In the genomic region with DNA sequence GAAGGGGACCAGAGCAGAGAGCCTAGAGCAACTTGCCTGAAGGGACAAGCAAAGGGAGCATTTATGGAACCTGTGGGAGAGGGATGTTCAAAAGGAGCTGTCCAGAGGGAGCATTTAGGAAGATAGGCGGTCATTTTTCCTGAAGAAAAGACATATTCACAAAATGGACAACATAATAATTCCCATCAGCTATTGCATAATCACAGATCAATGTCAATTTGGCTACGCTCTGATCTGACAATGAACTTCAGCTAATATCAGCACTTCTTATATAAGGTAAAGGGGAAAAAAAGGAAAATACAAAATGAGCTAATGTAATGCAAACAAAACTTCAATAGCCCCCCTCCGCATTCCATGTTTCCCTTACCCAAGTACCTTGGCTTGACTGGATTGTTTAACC, we compare ENCODE assay signal across 28 cellular contexts.
"Had no signal": no experiment of that assay in that cellular context is flagged by ENCODE, and none has a peak within 500 bp of the region (broad histone marks: within the 10 kb centered on the region; RNA-seq: fewer than 3 reads in every experiment).

No MANE protein-coding gene starts in this region.

- ATAC-seq: effector memory CD8-positive, alpha-beta T cell; esophagus mucosa; foreskin keratinocyte; gastrocnemius medialis; gastroesophageal sphincter; heart left ventricle; heart right ventricle had no signal

- FAIRE-seq: colon, endometrium, endothelial cell of umbilical vein, frontal cortex had no signal

- H3K27ac ChIP-seq: colonic mucosa, coronary artery, dorsolateral prefrontal cortex, epithelial cell of prostate, esophagus muscularis mucosa, esophagus squamous epithelium, foreskin keratinocyte, gastrocnemius medialis, gastroesophageal sphincter, heart left ventricle, heart right ventricle had no signal

- H3K4me1 ChIP-seq: colonic mucosa, esophagus muscularis mucosa, esophagus squamous epithelium, foreskin keratinocyte, gastrocnemius medialis, gastroesophageal sphincter, heart left ventricle, heart right ventricle had no signal

- DNase-seq: colonic mucosa; cortex of kidney; dermis blood vessel endothelial cell; dorsolateral prefrontal cortex; effector CD4-positive, alpha-beta T cell; effector CD8-positive, alpha-beta T cell; effector memory CD4-positive, alpha-beta T cell; effector memory CD8-positive, alpha-beta T cell; endodermal cell; erythroblast; esophagus squamous epithelium; foreskin fibroblast; foreskin keratinocyte; foreskin melanocyte; gastrocnemius medialis; glutamatergic neuron; head of caudate nucleus; heart left ventricle; heart right ventricle had no signal

- H3K9me3 ChIP-seq: colonic mucosa, esophagus muscularis mucosa, esophagus squamous epithelium, gastrocnemius medialis, gastroesophageal sphincter, heart left ventricle, heart right ventricle had no signal

- H3K4me3 ChIP-seq: colonic mucosa, coronary artery, dorsolateral prefrontal cortex, esophagus muscularis mucosa, esophagus squamous epithelium, gastrocnemius medialis, gastroesophageal sphincter, heart left ventricle, heart right ventricle had no signal

- H3K27me3 ChIP-seq: colonic mucosa, dorsolateral prefrontal cortex, esophagus muscularis mucosa, esophagus squamous epithelium, foreskin keratinocyte, gastrocnemius medialis, gastroesophageal sphincter, heart left ventricle, heart right ventricle had no signal

- H3K36me3 ChIP-seq: colonic mucosa, esophagus muscularis mucosa, esophagus squamous epithelium, gastrocnemius medialis, gastroesophageal sphincter, heart left ventricle, heart right ventricle had no signal
